ENCODE assay signal across 22 cellular contexts in the genomic region with DNA sequence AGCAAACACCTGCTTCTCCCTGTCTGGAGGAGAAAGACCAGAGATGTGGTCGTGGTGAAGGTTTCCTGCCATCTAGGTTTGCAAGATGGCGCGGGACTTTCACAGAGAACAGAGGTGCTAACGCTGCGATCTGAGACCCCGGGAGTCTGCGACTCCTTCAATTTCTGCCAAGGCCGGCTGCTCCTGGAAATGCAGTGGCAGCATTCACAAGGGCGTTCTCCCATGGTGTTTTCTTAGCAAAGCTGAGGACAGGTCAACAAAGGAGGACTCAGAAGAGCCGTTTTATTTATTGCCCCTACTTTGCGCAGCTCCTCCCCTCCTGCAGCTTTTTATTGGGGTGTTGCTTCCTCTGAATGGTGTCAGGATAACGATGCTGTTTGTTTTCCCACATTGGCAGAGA.
"Had no signal": no experiment of that assay in that cellular context is flagged by ENCODE, and none has a peak within 500 bp of the region (broad histone marks: within the 10 kb centered on the region; RNA-seq: fewer than 3 reads in every experiment).

No MANE protein-coding gene starts in this region.

- H3K36me3 Mint-ChIP-seq: IgD-negative memory B cell had no signal

- ATAC-seq: HepG2, K562, Panc1, PC-3 had no signal

- H3K4me1 Mint-ChIP-seq: IgD-negative memory B cell had no signal

- H3K27me3 Mint-ChIP-seq: IgD-negative memory B cell had no signal

- DNase-seq: Kasumi-1; MM.1S; NCI-H1092 treated with DMSO at 0.1 percent for 48 hours; NCI-H1436; NCI-H187; NCI-H2029; NCI-H2081 treated with DMSO at 0.1 percent for 48 hours; NCI-H2171; NCI-H226; NCI-H446; NCI-H510A; NCI-H524 treated with DMSO at 0.1 percent for 48 hours; NCI-H69; NCI-H774; NK-92 treated with Interleukin-12 subunit alpha and Interleukin-12 subunit beta, amount 100 ng/mL, for 24 hours; PC-3; SHP77; SK-N-SH had no signal
